In the genomic region with DNA sequence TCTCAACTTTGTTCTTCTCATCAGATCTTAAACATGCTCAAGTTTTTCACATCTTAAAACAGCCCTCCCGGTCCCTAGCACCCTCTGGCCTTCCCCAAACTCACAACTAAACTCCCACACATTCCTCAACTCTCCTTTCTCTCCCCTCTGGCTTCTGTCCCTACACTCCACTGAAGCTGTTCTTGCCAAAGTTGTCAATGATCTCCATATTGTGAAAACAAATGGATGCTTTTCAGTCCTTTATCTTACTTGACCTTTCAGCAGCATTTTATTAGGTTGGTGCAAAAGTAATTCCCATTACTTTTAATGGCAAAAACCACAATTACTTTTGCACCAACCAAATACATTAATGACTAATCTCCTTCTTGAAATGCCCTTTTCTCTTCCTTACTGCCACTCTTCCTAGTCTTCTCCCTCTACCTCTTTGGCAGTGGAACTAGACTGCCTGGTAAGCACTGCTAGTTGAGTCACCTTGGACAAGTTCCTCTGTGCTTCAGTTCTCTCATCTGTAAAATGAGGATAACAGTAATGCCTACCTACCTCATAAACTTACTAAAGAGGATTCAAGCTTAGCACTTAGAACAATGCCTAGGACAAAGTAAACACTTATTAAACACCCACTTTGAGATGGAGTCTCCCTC, we compare ENCODE assay signal across 1 cellular context.
TF ChIP-seq lines count a peak whose summit lies in the region.

No MANE protein-coding gene starts in this region.

TF ChIP-seq in HEK293, 187 proteins besides CTCF, POLR2A, EP300 and RAD21 (continued from another document and continues in another):
- TF ChIP-seq ZBTB10 (tag by site-specific recombination; IDR thresholded peaks at IDR 0.05) (no peak), ZFP69B (tag by site-specific recombination; IDR thresholded peaks at IDR 0.05) (no peak), ZSCAN18 (tag by site-specific recombination; IDR thresholded peaks at IDR 0.05) (no peak), ZNF16 (tag by site-specific recombination; IDR thresholded peaks at IDR 0.05; ENCODE audit: low read depth) (no peak), ZNF214 (tag by site-specific recombination; IDR thresholded peaks at IDR 0.05; ENCODE audit: borderline replicate concordance) (no peak), ZBTB49 (tag by site-specific recombination; IDR thresholded peaks at IDR 0.05; ENCODE audit: low read depth) (no peak), ZNF121 (tag by site-specific recombination; IDR thresholded peaks at IDR 0.05) (no peak), ZNF112 (tag by site-specific recombination; IDR thresholded peaks at IDR 0.05) (no peak), ZNF747 (tag by site-specific recombination; IDR thresholded peaks at IDR 0.05) (no peak), ZNF114 (tag by site-specific recombination; IDR thresholded peaks at IDR 0.05) (no peak), ZBTB8A (tag by site-specific recombination; IDR thresholded peaks at IDR 0.05) (no peak), KLF16 (tag by site-specific recombination; IDR thresholded peaks at IDR 0.05) (no peak), WT1 (tag by site-specific recombination; IDR thresholded peaks at IDR 0.05) (no peak), SALL2 (tag by site-specific recombination; IDR thresholded peaks at IDR 0.05; ENCODE audit: borderline replicate concordance) (no peak), REPIN1 (tag by site-specific recombination; IDR thresholded peaks at IDR 0.05; ENCODE audit: low read depth) (no peak), ZNF629 (tag by site-specific recombination; IDR thresholded peaks at IDR 0.05) (no peak), ZNF202 (tag by site-specific recombination; IDR thresholded peaks at IDR 0.05; ENCODE audit: borderline replicate concordance) (no peak), ZNF274 (IDR thresholded peaks at IDR 0.05; ENCODE audit: low read length) (no peak), ZNF274 (tag by site-specific recombination; IDR thresholded peaks at IDR 0.05; ENCODE audit: borderline replicate concordance) (no peak), ZNF518A (tag by site-specific recombination; conservative IDR thresholded peaks at IDR 0.05; ENCODE audit: low read depth) (no peak), ZNF391 (tag by site-specific recombination; IDR thresholded peaks at IDR 0.05; ENCODE audit: borderline replicate concordance, low read depth) (no peak), ZNF530 (tag by site-specific recombination; IDR thresholded peaks at IDR 0.05; ENCODE audit: low read depth) (no peak), PRDM6 (tag by site-specific recombination; IDR thresholded peaks at IDR 0.05) (peak; percentile 51; the same call in 1 of the 2 replicates), ZNF140 (tag by site-specific recombination; IDR thresholded peaks at IDR 0.05) (no peak), IKZF3 (tag by site-specific recombination; IDR thresholded peaks at IDR 0.05) (no peak), ZNF660 (tag by site-specific recombination; IDR thresholded peaks at IDR 0.05) (no peak), ZNF692 (tag by site-specific recombination; IDR thresholded peaks at IDR 0.05) (no peak), ZNF776 (tag by site-specific recombination; IDR thresholded peaks at IDR 0.05; ENCODE audit: borderline replicate concordance) (no peak), ZNF423 (tag by site-specific recombination; IDR thresholded peaks at IDR 0.05) (no peak), ZFHX2 (tag by site-specific recombination; conservative IDR thresholded peaks at IDR 0.05) (peak; percentile 16; the same call in 1 of the 2 replicates), ZNF664 (tag by site-specific recombination; IDR thresholded peaks at IDR 0.05) (0 out of 2 replicates have a peak, but pooled peaks have one; percentile 11), BCL11A (tag by site-specific recombination; IDR thresholded peaks at IDR 0.05; ENCODE audit: low read depth) (no peak), ZNF76 (tag by site-specific recombination; IDR thresholded peaks at IDR 0.05; ENCODE audit: borderline replicate concordance, low read depth) (no peak), ZNF155 (tag by site-specific recombination; IDR thresholded peaks at IDR 0.05) (no peak), ZNF555 (tag by site-specific recombination; conservative IDR thresholded peaks at IDR 0.05) (0 out of 2 replicates have a peak, but pooled peaks have one; percentile 13), ZNF677 (tag by site-specific recombination; IDR thresholded peaks at IDR 0.05) (peak; percentile 76), PRDM1 (tag by site-specific recombination; IDR thresholded peaks at IDR 0.05) (0 out of 2 replicates have a peak, but pooled peaks have one; percentile 22), ZNF146 (tag by site-specific recombination; IDR thresholded peaks at IDR 0.05) (no peak), ZNF366 (tag by site-specific recombination; conservative IDR thresholded peaks at IDR 0.05) (peak; percentile 23; the same call in 1 of the 2 replicates), HOXC10 (CRISPR knock-in tag; IDR thresholded peaks at IDR 0.05) (no peak), ZNF174 (tag by site-specific recombination; IDR thresholded peaks at IDR 0.05) (no peak)
- TF ChIP-seq, protein P1, sequence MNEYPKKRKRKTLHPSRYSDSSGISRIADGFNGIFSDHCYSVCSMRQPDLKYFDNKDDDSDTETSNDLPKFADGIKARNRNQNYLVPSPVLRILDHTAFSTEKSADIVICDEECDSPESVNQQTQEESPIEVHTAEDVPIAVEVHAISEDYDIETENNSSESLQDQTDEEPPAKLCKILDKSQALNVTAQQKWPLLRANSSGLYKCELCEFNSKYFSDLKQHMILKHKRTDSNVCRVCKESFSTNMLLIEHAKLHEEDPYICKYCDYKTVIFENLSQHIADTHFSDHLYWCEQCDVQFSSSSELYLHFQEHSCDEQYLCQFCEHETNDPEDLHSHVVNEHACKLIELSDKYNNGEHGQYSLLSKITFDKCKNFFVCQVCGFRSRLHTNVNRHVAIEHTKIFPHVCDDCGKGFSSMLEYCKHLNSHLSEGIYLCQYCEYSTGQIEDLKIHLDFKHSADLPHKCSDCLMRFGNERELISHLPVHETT (tag by site-specific recombination; IDR thresholded peaks at IDR 0.05), result no peak
- TF ChIP-seq, protein P2, sequence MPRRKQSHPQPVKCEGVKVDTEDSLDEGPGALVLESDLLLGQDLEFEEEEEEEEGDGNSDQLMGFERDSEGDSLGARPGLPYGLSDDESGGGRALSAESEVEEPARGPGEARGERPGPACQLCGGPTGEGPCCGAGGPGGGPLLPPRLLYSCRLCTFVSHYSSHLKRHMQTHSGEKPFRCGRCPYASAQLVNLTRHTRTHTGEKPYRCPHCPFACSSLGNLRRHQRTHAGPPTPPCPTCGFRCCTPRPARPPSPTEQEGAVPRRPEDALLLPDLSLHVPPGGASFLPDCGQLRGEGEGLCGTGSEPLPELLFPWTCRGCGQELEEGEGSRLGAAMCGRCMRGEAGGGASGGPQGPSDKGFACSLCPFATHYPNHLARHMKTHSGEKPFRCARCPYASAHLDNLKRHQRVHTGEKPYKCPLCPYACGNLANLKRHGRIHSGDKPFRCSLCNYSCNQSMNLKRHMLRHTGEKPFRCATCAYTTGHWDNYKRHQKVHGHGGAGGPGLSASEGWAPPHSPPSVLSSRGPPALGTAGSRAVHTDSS (tag by site-specific recombination; IDR thresholded peaks at IDR 0.05), result no peak
